ENCODE assay signal across 1 cellular context in the genomic region with DNA sequence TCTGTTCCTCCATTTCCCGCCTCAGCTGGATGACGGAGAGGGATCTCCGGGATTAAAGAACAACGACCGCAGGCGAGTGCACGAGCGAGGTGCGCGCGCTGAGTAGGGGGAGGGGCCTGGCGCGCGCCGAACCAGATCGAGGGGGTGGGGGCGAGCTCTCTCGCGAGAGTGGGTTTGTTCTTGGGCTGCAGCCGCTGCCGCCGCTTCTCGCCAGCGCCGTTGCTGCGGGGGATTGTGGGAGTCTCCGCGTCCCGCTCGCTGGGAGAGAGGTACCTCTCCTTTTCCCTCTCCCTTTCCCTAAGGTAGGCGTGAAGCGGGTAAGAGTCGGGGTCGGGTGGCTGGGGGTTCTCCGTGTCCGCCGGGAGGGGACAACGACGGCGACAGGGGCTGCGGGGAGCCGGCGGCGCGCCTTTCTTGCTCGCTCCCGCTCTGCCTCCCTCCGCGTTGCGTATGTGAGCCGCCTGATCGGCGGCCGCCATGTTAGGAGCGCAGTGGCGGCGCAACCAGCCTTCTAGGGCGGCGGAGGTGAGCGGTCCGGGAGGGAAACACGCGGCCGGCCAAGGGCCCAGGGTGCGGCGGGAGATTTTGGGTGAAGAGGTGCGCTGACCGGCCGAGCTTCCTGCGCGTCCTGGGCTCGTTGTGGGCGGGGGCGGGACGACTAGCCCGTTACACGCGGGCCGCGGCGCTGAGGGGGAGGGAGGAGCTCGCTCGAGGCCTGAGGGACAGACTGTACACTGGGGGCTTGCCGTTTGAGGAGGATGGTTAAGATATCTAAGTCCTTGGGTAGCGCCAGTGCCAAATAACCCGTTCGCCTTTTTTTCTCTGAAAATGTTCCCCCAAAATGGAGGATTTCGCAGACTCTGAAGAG.
TF ChIP-seq lines count a peak whose summit lies in the region.

A gene with protein sequence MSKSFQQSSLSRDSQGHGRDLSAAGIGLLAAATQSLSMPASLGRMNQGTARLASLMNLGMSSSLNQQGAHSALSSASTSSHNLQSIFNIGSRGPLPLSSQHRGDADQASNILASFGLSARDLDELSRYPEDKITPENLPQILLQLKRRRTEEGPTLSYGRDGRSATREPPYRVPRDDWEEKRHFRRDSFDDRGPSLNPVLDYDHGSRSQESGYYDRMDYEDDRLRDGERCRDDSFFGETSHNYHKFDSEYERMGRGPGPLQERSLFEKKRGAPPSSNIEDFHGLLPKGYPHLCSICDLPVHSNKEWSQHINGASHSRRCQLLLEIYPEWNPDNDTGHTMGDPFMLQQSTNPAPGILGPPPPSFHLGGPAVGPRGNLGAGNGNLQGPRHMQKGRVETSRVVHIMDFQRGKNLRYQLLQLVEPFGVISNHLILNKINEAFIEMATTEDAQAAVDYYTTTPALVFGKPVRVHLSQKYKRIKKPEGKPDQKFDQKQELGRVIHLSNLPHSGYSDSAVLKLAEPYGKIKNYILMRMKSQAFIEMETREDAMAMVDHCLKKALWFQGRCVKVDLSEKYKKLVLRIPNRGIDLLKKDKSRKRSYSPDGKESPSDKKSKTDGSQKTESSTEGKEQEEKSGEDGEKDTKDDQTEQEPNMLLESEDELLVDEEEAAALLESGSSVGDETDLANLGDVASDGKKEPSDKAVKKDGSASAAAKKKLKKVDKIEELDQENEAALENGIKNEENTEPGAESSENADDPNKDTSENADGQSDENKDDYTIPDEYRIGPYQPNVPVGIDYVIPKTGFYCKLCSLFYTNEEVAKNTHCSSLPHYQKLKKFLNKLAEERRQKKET (plus strand): TSS at position 237 of the 868 bp plus-strand sequence. CDS start 13,676 bp downstream, outside the sequence.

TF ChIP-seq in WTC11, 78 proteins besides CTCF, POLR2A, EP300 and RAD21 (continued from another document and continues in another):
- TF ChIP-seq, protein P1, sequence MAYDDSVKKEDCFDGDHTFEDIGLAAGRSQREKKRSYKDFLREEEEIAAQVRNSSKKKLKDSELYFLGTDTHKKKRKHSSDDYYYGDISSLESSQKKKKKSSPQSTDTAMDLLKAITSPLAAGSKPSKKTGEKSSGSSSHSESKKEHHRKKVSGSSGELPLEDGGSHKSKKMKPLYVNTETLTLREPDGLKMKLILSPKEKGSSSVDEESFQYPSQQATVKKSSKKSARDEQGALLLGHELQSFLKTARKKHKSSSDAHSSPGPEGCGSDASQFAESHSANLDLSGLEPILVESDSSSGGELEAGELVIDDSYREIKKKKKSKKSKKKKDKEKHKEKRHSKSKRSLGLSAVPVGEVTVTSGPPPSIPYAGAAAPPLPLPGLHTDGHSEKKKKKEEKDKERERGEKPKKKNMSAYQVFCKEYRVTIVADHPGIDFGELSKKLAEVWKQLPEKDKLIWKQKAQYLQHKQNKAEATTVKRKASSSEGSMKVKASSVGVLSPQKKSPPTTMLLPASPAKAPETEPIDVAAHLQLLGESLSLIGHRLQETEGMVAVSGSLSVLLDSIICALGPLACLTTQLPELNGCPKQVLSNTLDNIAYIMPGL (CRISPR knock-in tag; IDR thresholded peaks at IDR 0.05) = peak; percentile 87
- no peak for TF ChIP-seq ZNF317 (CRISPR knock-in tag; IDR thresholded peaks at IDR 0.05; ENCODE audit: borderline replicate concordance, low read depth)
- peak; percentile 80; the same call in 1 of the 2 replicates for TF ChIP-seq JUN (CRISPR knock-in tag; IDR thresholded peaks at IDR 0.05)
- no peak; the same call in 1 of the 2 replicates for TF ChIP-seq TCF7 (CRISPR knock-in tag; IDR thresholded peaks at IDR 0.05; ENCODE audit: low read depth)
- TF ChIP-seq EMX1 (CRISPR knock-in tag; IDR thresholded peaks at IDR 0.05) = peak; percentile 70; the same call in 1 of the 2 replicates
- TF ChIP-seq ZNF416 (CRISPR knock-in tag; IDR thresholded peaks at IDR 0.05) = peak; percentile 41; the same call in 1 of the 2 replicates
- TF ChIP-seq ZBTB21 (CRISPR knock-in tag; IDR thresholded peaks at IDR 0.05; ENCODE audit: borderline replicate concordance) = 0 out of 2 replicates have a peak, but pooled peaks have one; percentile 26
- peak; percentile 57; the same call in 1 of the 2 replicates for TF ChIP-seq SMAD4 (CRISPR knock-in tag; IDR thresholded peaks at IDR 0.05)
- TF ChIP-seq NFE2L1 (CRISPR knock-in tag; IDR thresholded peaks at IDR 0.05) = no peak
- TF ChIP-seq, protein P2, sequence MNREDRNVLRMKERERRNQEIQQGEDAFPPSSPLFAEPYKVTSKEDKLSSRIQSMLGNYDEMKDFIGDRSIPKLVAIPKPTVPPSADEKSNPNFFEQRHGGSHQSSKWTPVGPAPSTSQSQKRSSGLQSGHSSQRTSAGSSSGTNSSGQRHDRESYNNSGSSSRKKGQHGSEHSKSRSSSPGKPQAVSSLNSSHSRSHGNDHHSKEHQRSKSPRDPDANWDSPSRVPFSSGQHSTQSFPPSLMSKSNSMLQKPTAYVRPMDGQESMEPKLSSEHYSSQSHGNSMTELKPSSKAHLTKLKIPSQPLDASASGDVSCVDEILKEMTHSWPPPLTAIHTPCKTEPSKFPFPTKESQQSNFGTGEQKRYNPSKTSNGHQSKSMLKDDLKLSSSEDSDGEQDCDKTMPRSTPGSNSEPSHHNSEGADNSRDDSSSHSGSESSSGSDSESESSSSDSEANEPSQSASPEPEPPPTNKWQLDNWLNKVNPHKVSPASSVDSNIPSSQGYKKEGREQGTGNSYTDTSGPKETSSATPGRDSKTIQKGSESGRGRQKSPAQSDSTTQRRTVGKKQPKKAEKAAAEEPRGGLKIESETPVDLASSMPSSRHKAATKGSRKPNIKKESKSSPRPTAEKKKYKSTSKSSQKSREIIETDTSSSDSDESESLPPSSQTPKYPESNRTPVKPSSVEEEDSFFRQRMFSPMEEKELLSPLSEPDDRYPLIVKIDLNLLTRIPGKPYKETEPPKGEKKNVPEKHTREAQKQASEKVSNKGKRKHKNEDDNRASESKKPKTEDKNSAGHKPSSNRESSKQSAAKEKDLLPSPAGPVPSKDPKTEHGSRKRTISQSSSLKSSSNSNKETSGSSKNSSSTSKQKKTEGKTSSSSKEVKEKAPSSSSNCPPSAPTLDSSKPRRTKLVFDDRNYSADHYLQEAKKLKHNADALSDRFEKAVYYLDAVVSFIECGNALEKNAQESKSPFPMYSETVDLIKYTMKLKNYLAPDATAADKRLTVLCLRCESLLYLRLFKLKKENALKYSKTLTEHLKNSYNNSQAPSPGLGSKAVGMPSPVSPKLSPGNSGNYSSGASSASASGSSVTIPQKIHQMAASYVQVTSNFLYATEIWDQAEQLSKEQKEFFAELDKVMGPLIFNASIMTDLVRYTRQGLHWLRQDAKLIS (CRISPR knock-in tag; IDR thresholded peaks at IDR 0.05; ENCODE audit: borderline replicate concordance) = peak; percentile 66; the same call in 1 of the 2 replicates
- 0 out of 2 replicates have a peak, but pooled peaks have one; percentile 11 for TF ChIP-seq SMAD3 (CRISPR knock-in tag; IDR thresholded peaks at IDR 0.05; ENCODE audit: borderline replicate concordance)
- TF ChIP-seq ZNF232 (CRISPR knock-in tag; IDR thresholded peaks at IDR 0.05) = peak; percentile 68; the same call in 1 of the 2 replicates
- peak; percentile 61; the same call in 1 of the 2 replicates for TF ChIP-seq ETV6 (CRISPR knock-in tag; IDR thresholded peaks at IDR 0.05)
- peak; percentile 57; the same call in 1 of the 2 replicates for TF ChIP-seq OVOL2 (CRISPR knock-in tag; IDR thresholded peaks at IDR 0.05; ENCODE audit: borderline replicate concordance)
- TF ChIP-seq, protein P3, sequence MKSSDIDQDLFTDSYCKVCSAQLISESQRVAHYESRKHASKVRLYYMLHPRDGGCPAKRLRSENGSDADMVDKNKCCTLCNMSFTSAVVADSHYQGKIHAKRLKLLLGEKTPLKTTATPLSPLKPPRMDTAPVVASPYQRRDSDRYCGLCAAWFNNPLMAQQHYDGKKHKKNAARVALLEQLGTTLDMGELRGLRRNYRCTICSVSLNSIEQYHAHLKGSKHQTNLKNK (CRISPR knock-in tag; IDR thresholded peaks at IDR 0.05) = no peak
- TF ChIP-seq, protein P4, sequence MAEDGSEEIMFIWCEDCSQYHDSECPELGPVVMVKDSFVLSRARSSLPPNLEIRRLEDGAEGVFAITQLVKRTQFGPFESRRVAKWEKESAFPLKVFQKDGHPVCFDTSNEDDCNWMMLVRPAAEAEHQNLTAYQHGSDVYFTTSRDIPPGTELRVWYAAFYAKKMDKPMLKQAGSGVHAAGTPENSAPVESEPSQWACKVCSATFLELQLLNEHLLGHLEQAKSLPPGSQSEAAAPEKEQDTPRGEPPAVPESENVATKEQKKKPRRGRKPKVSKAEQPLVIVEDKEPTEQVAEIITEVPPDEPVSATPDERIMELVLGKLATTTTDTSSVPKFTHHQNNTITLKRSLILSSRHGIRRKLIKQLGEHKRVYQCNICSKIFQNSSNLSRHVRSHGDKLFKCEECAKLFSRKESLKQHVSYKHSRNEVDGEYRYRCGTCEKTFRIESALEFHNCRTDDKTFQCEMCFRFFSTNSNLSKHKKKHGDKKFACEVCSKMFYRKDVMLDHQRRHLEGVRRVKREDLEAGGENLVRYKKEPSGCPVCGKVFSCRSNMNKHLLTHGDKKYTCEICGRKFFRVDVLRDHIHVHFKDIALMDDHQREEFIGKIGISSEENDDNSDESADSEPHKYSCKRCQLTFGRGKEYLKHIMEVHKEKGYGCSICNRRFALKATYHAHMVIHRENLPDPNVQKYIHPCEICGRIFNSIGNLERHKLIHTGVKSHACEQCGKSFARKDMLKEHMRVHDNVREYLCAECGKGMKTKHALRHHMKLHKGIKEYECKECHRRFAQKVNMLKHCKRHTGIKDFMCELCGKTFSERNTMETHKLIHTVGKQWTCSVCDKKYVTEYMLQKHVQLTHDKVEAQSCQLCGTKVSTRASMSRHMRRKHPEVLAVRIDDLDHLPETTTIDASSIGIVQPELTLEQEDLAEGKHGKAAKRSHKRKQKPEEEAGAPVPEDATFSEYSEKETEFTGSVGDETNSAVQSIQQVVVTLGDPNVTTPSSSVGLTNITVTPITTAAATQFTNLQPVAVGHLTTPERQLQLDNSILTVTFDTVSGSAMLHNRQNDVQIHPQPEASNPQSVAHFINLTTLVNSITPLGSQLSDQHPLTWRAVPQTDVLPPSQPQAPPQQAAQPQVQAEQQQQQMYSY (CRISPR knock-in tag; IDR thresholded peaks at IDR 0.05) = peak; percentile 21; the same call in 1 of the 2 replicates
- no peak; the same call in 1 of the 2 replicates for TF ChIP-seq ZNF263 (CRISPR knock-in tag; IDR thresholded peaks at IDR 0.05; ENCODE audit: low read depth)
- 0 out of 2 replicates have a peak, but pooled peaks have one; percentile 41 for TF ChIP-seq ESRRA (CRISPR knock-in tag; IDR thresholded peaks at IDR 0.05; ENCODE audit: borderline replicate concordance)
- TF ChIP-seq TEAD4 (CRISPR knock-in tag; IDR thresholded peaks at IDR 0.05) = 0 out of 2 replicates have a peak, but pooled peaks have one; percentile 72
- TF ChIP-seq MXD4 (CRISPR knock-in tag; IDR thresholded peaks at IDR 0.05; ENCODE audit: borderline replicate concordance) = no peak
- TF ChIP-seq, protein P5, sequence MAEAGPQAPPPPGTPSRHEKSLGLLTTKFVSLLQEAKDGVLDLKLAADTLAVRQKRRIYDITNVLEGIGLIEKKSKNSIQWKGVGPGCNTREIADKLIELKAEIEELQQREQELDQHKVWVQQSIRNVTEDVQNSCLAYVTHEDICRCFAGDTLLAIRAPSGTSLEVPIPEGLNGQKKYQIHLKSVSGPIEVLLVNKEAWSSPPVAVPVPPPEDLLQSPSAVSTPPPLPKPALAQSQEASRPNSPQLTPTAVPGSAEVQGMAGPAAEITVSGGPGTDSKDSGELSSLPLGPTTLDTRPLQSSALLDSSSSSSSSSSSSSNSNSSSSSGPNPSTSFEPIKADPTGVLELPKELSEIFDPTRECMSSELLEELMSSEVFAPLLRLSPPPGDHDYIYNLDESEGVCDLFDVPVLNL (CRISPR knock-in tag; IDR thresholded peaks at IDR 0.05; ENCODE audit: borderline replicate concordance, low read depth) = peak; percentile 80; the same call in 1 of the 2 replicates
- no peak for TF ChIP-seq PRRX2 (CRISPR knock-in tag; IDR thresholded peaks at IDR 0.05)
- TF ChIP-seq GRHL2 (CRISPR knock-in tag; IDR thresholded peaks at IDR 0.05; ENCODE audit: insufficient replicate concordance, severe bottlenecking) = no peak
- peak; percentile 21 for TF ChIP-seq GABPB1 (CRISPR knock-in tag; IDR thresholded peaks at IDR 0.05)
- TF ChIP-seq CREB1 (CRISPR knock-in tag; IDR thresholded peaks at IDR 0.05) = no peak
- peak; percentile 74 for TF ChIP-seq SP1 (CRISPR knock-in tag; conservative IDR thresholded peaks at IDR 0.05)
- TF ChIP-seq KAT7 (CRISPR knock-in tag; IDR thresholded peaks at IDR 0.05; ENCODE audit: borderline replicate concordance) = peak; percentile 70; the same call in 1 of the 2 replicates
- TF ChIP-seq, protein P6, sequence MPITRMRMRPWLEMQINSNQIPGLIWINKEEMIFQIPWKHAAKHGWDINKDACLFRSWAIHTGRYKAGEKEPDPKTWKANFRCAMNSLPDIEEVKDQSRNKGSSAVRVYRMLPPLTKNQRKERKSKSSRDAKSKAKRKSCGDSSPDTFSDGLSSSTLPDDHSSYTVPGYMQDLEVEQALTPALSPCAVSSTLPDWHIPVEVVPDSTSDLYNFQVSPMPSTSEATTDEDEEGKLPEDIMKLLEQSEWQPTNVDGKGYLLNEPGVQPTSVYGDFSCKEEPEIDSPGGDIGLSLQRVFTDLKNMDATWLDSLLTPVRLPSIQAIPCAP (CRISPR knock-in tag; IDR thresholded peaks at IDR 0.05) = no peak
- TF ChIP-seq RORB (CRISPR knock-in tag; IDR thresholded peaks at IDR 0.05) = no peak
- TF ChIP-seq RELA (CRISPR knock-in tag; IDR thresholded peaks at IDR 0.05; ENCODE audit: borderline replicate concordance) = peak; percentile 19; the same call in 1 of the 2 replicates
- TF ChIP-seq ZNF671 (CRISPR knock-in tag; IDR thresholded peaks at IDR 0.05) = 0 out of 2 replicates have a peak, but pooled peaks have one; percentile 70
- TF ChIP-seq, protein P7, sequence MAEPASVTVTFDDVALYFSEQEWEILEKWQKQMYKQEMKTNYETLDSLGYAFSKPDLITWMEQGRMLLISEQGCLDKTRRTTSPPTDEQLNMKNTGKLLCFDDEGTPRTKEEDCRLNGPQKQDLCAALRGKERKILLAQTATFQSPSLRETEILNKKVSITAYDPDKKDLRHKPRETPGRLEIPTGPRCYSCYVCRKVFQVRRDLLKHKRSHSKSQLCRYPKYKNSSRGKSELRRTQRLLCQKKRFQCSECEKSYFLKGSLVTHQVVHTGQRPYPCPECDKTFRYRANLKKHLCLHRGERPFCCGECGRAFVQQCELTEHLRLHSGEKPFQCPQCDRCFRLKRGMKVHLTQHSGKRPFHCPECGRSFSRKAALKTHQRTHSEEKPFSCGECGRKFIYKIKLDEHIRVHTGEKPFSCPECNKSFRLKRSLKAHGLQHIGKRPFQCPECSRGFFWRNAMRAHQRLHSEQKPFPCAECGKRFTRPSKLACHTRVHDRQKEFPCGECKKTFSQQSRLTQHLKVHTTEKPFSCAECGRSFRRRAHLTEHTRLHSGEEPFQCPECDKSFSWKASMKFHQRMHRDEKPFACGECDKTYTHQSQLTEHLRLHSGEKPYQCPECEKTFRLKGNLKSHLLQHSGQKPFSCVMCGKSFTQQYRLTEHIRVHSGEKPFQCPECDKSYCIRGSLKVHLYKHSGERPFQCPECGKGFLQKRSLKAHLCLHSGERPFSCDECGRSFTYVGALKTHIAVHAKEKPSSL (CRISPR knock-in tag; conservative IDR thresholded peaks at IDR 0.05) = no peak
- TF ChIP-seq, protein P8, sequence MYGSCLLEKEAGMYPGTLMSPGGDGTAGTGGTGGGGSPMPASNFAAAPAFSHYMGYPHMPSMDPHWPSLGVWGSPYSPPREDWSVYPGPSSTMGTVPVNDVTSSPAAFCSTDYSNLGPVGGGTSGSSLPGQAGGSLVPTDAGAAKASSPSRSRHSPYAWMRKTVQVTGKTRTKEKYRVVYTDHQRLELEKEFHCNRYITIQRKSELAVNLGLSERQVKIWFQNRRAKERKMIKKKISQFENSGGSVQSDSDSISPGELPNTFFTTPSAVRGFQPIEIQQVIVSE (CRISPR knock-in tag; IDR thresholded peaks at IDR 0.05; ENCODE audit: borderline replicate concordance) = no peak; the same call in 1 of the 2 replicates
